ENCODE assay signal across 8 cellular contexts in the genomic region with DNA sequence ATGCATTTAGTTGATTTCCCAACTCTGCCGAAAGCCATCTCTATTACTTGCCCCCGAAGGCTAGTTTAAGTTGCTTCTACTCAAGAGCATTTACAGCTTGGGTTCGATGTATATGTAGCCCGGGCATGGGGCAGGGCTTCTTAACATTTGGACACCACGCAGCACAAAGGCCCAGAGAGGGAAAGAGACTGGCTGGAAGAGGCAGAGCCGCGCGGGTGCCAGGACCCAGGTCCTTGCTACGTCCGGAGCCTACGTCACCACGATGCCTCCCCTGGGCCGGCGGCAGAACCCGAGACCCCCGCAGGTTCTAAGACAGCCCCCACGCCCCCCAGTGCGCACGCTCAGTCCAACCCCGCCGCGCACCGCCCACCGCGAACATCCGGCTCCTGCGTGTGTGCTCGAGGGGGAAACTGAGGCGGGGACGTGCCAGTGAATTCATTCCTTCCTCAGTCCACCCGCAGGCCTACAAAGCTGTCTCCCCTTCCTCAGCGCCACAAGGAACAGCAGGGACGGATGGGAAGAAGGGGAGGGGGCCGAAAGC. TPM values are rescaled to one million over a fixed set of nuclear protein-coding genes. Genes with fewer than 3 reads are reported as not detected.
DNase-seq lines count a peak whose midpoint lies in the region; ATAC-seq and TF ChIP-seq lines count a peak whose summit lies in the region.

No MANE protein-coding gene starts in this region.

- 0 to 1% (median 1%) methylated on average over 32 to 34 of the region's 34 CpGs for WGBS in ovary, 3 donors

- ATAC-seq in HG02870 (IDR thresholded peaks at IDR 0.05; ENCODE audit: unreplicated experiment), result peak; percentile 14

- H3K9me3 ChIP-seq in ovary, result no peaks in the 10 kb centered on the region

- H3K27ac ChIP-seq in ovary, result peak overlapping the region; percentile 99 to 100

- TF ChIP-seq EP300 in ovary (IDR thresholded peaks at IDR 0.05), result no peak

- peaks cover 2% of the 10 kb centered on the region for H3K4me1 ChIP-seq in ovary (ENCODE audit: insufficient read depth)

- peak overlapping the region; percentile 67 for H3K4me3 ChIP-seq in ovary

- H3K4me1 Mint-ChIP-seq in activated naive CD4-positive, alpha-beta T cell treated with anti-CD3 and anti-CD28 coated beads, Interleukin-2, amount 50 U/mL, for 24 hours, result peaks cover 26% of the 10 kb centered on the region
- peaks cover 12% of the 10 kb centered on the region for H3K4me1 Mint-ChIP-seq in glutamatergic neuron (ENCODE audit: low read depth, unreplicated experiment)

- no peaks in the 10 kb centered on the region for H3K9me3 Mint-ChIP-seq in activated naive CD4-positive, alpha-beta T cell treated with anti-CD3 and anti-CD28 coated beads, Interleukin-2, amount 50 U/mL, for 24 hours
- H3K9me3 Mint-ChIP-seq in glutamatergic neuron (ENCODE audit: unreplicated experiment), result peaks cover 11% of the 10 kb centered on the region

- TF ChIP-seq CTCF in glutamatergic neuron (IDR thresholded peaks at IDR 0.05; ENCODE audit: partially characterized antibody, unreplicated experiment), result no peak
- no peak for TF ChIP-seq CTCF in ovary (IDR thresholded peaks at IDR 0.05)

- no peaks in the 10 kb centered on the region for H3K27me3 Mint-ChIP-seq in activated naive CD4-positive, alpha-beta T cell treated with anti-CD3 and anti-CD28 coated beads, Interleukin-2, amount 50 U/mL, for 24 hours
- H3K27me3 Mint-ChIP-seq in glutamatergic neuron (ENCODE audit: unreplicated experiment), result peaks cover 13% of the 10 kb centered on the region

- peak; percentile 37 for DNase-seq in stimulated activated CD4-positive, alpha-beta T cell treated with anti-CD3 and anti-CD28 coated beads, Interleukin-1b, Interleukin-23, amount 100 ng/mL, for 48 hours
- DNase-seq in stimulated activated CD4-positive, alpha-beta T cell treated with anti-CD3 and anti-CD28 coated beads, Interleukin-4, amount 100 ng/mL, for 24 hours, result no peak
- DNase-seq in NCI-H2171 (lab: John Stamatoyannopoulos, UW), result peak; percentile 79
- peak; percentile 90 for DNase-seq in glutamatergic neuron
- DNase-seq in ovary, result peak in 4 of 5 donors; percentile 73 to 87 (median 80)
- no peak for DNase-seq in activated CD8-positive, alpha-beta memory T cell treated with anti-CD3 and anti-CD28 coated beads, Interleukin-2, amount 50 U/mL, for 48 hours

- no peaks in the 10 kb centered on the region for H3K36me3 ChIP-seq in ovary

- TF ChIP-seq POLR2A in ovary (IDR thresholded peaks at IDR 0.05), result no peak

- intact Hi-C loops in ovary (cut with DNase I), result loop anchor here in 2 of 4 donors (1.0 to 5.0 kb wide), 4 partner anchors 37 to 98 kb away; a partner anchor contains a TSS

- peak overlapping the region; percentile 93 for H3K4me3 Mint-ChIP-seq in activated naive CD4-positive, alpha-beta T cell treated with anti-CD3 and anti-CD28 coated beads, Interleukin-2, amount 50 U/mL, for 24 hours
- peak overlapping the region; percentile 99 for H3K4me3 Mint-ChIP-seq in glutamatergic neuron (ENCODE audit: unreplicated experiment)

- H3K36me3 Mint-ChIP-seq in activated naive CD4-positive, alpha-beta T cell treated with anti-CD3 and anti-CD28 coated beads, Interleukin-2, amount 50 U/mL, for 24 hours, result peaks cover 9% of the 10 kb centered on the region
- H3K36me3 Mint-ChIP-seq in glutamatergic neuron (ENCODE audit: unreplicated experiment), result no peaks in the 10 kb centered on the region

- no peaks in the 10 kb centered on the region for H3K27me3 ChIP-seq in ovary

- H3K27ac Mint-ChIP-seq in activated naive CD4-positive, alpha-beta T cell treated with anti-CD3 and anti-CD28 coated beads, Interleukin-2, amount 50 U/mL, for 24 hours, result peak overlapping the region; percentile 97
- peak overlapping the region; percentile 100 for H3K27ac Mint-ChIP-seq in glutamatergic neuron (ENCODE audit: unreplicated experiment)

RNA-seq across cellular contexts. Expression of a gene that starts 0.4 kb away (rescaled TPM):
- total RNA-seq in glutamatergic neuron (ENCODE audit: unreplicated experiment) (37.6 TPM), ovary (10 to 100 TPM; 34.5 to 73.7 (median 59.8) TPM)
- 10 to 100 TPM; 14.6 to 48.2 TPM for polyA plus RNA-seq in ovary

RNA-seq across cellular contexts. Expression of a gene that starts 22.2 kb away (rescaled TPM):
- total RNA-seq in glutamatergic neuron (ENCODE audit: unreplicated experiment), result 29.7 TPM
- total RNA-seq in ovary, result 100 to 1,000 TPM in 4 of 7 donors, 10 to 100 TPM in 3; 83.5 to 266 (median 138) TPM
- 100 to 1,000 TPM in 1 of 2 donors, 10 to 100 TPM in 1; 85.7 to 188 TPM for polyA plus RNA-seq in ovary

RNA-seq across cellular contexts. Expression of a gene that starts 37.9 kb away (rescaled TPM):
- total RNA-seq in glutamatergic neuron (ENCODE audit: unreplicated experiment) (23.1 TPM), ovary (10 to 100 TPM; 14.2 to 25.7 (median 20.0) TPM)
- polyA plus RNA-seq in ovary, result 10 to 100 TPM in 1 of 2 donors, 1 to 10 TPM in 1; 3.5 to 15.7 TPM

RNA-seq across cellular contexts. Expression of a gene that starts 43.0 kb away (rescaled TPM):
- total RNA-seq in glutamatergic neuron (ENCODE audit: unreplicated experiment) (63.7 TPM), ovary (100 to 1,000 TPM in 4 of 7 donors, 10 to 100 TPM in 3; 45.0 to 156 (median 110) TPM)
- 100 to 1,000 TPM in 1 of 2 donors, 10 to 100 TPM in 1; 81.6 to 210 TPM for polyA plus RNA-seq in ovary

RNA-seq across cellular contexts. Expression of a gene that starts 43.1 kb away (rescaled TPM):
- total RNA-seq in glutamatergic neuron (ENCODE audit: unreplicated experiment) (3.5 TPM), ovary (10 to 100 TPM; 10.1 to 28.7 (median 12.5) TPM)
- 10 to 100 TPM in 1 of 2 donors, 1 to 10 TPM in 1; 1.5 to 11.8 TPM for polyA plus RNA-seq in ovary

Comparison
In these comparisons a context has a peak if more than half of its experiments do, and no peak if none do; other contexts are left out.
1. DNase-seq: peak in stimulated activated CD4-positive, alpha-beta T cell treated with anti-CD3 and anti-CD28 coated beads, Interleukin-1b, Interleukin-23, amount 100 ng/mL, for 48 hours (single experiment), NCI-H2171 (single experiment), glutamatergic neuron (single experiment) and ovary (4 of 5); none in stimulated activated CD4-positive, alpha-beta T cell treated with anti-CD3 and anti-CD28 coated beads, Interleukin-4, amount 100 ng/mL, for 24 hours (single experiment) and activated CD8-positive, alpha-beta memory T cell treated with anti-CD3 and anti-CD28 coated beads, Interleukin-2, amount 50 U/mL, for 48 hours (single experiment).